Comparison of ENCODE assay signal across 10 cellular contexts in genomic region chr1:164599272-164599671, GRCh38. TPM values are rescaled to one million over a fixed set of nuclear protein-coding genes. Genes with fewer than 3 reads are reported as not detected.
"Had no signal": no experiment of that assay in that cellular context is flagged by ENCODE, and none has a peak within 500 bp of the region (broad histone marks: within the 10 kb centered on the region; RNA-seq: fewer than 3 reads in every experiment).

No MANE protein-coding gene starts in this region.

- H3K4me3 Mint-ChIP-seq: activated CD8-positive, alpha-beta T cell treated with anti-CD3 and anti-CD28 coated beads for 36 hours; activated T-cell treated with anti-CD3 and anti-CD28 coated beads, Interleukin-2, amount 50 U/mL, for 72 hours; natural killer cell treated with Interleukin-12 subunit alpha and Interleukin-12 subunit beta and Interleukin-15 and Interleukin-18, amount 100 ng/mL, for 72 hours had no signal

- H3K9me3 ChIP-seq: colonic mucosa, tibial artery had no signal

- H3K36me3 Mint-ChIP-seq: natural killer cell treated with Interleukin-12 subunit alpha and Interleukin-12 subunit beta and Interleukin-15 and Interleukin-18, amount 100 ng/mL, for 72 hours had no signal

- H3K4me3 ChIP-seq: colonic mucosa had no signal

- DNase-seq: activated CD4-positive, alpha-beta T cell treated with anti-CD3 and anti-CD28 coated beads for 4 hours; activated CD8-positive, alpha-beta memory T cell treated with anti-CD3 and anti-CD28 coated beads, Interleukin-2, amount 50 U/mL, for 4 hours; activated CD8-positive, alpha-beta T cell treated with anti-CD3 and anti-CD28 coated beads for 36 hours; activated T-cell treated with anti-CD3 and anti-CD28 coated beads, Interleukin-2, amount 50 U/mL, for 72 hours; aorta; stimulated activated CD4-positive, alpha-beta T cell treated with anti-CD3 and anti-CD28 coated beads, Interleukin-4, amount 100 ng/mL, for 4 hours; tibial artery; WERI-Rb-1 had no signal

- H3K27ac Mint-ChIP-seq: activated CD8-positive, alpha-beta T cell treated with anti-CD3 and anti-CD28 coated beads for 36 hours; activated T-cell treated with anti-CD3 and anti-CD28 coated beads, Interleukin-2, amount 50 U/mL, for 72 hours; natural killer cell treated with Interleukin-12 subunit alpha and Interleukin-12 subunit beta and Interleukin-15 and Interleukin-18, amount 100 ng/mL, for 72 hours had no signal

- H3K36me3 ChIP-seq: colonic mucosa, WERI-Rb-1 had no signal

- H3K9me3 Mint-ChIP-seq: activated CD8-positive, alpha-beta T cell treated with anti-CD3 and anti-CD28 coated beads for 36 hours; activated T-cell treated with anti-CD3 and anti-CD28 coated beads, Interleukin-2, amount 50 U/mL, for 72 hours; natural killer cell treated with Interleukin-12 subunit alpha and Interleukin-12 subunit beta and Interleukin-15 and Interleukin-18, amount 100 ng/mL, for 72 hours had no signal

- H3K27me3 ChIP-seq: colonic mucosa, tibial artery had no signal

- H3K27ac ChIP-seq: colonic mucosa, WERI-Rb-1 had no signal

RNA-seq across cellular contexts. Expression of gene PBX1, which starts 40.3 kb away (rescaled TPM):
- total RNA-seq: activated CD8-positive, alpha-beta T cell treated with anti-CD3 and anti-CD28 coated beads for 36 hours had no signal
